8 cellular contexts compared by ENCODE assay signal in genomic region chr13:75489502-75490263, GRCh38.
A peak's percentile ranks its signal among the peaks of the same experiment; 100 is the strongest.
DNase-seq lines count a peak whose midpoint lies in the region; ATAC-seq and TF ChIP-seq lines count a peak whose summit lies in the region.

No MANE protein-coding gene starts in this region.

- H3K4me1 ChIP-seq in endocrine pancreas (ENCODE audit: control insufficient read depth, insufficient read depth, low read length) = no peaks in the 10 kb centered on the region

- no peak for TF ChIP-seq CTCF in GM12865 (IDR thresholded peaks at IDR 0.05; ENCODE audit: insufficient read depth, low read depth, low read length, missing control alignments)

- H3K9ac ChIP-seq in endocrine pancreas (ENCODE audit: control insufficient read depth, insufficient read depth, low read length) = no peak overlapping the region

- H3K4me3 ChIP-seq in GM12865 (ENCODE audit: low read depth, low read length) (peak overlapping the region; percentile 44), endocrine pancreas (ENCODE audit: control insufficient read depth, insufficient read depth, low read length) (peak overlapping the region; percentile 42)

- no peaks in the 10 kb centered on the region for H3K36me3 ChIP-seq in endocrine pancreas (ENCODE audit: control insufficient read depth, insufficient read depth, low read length)

- DNase-seq in GM12865 (ENCODE audit: low read depth) (peak; percentile 78), NCI-H526 treated with DMSO at 0.1 percent for 48 hours (lab: John Stamatoyannopoulos, UW) (no peak), posterior cingulate gyrus (no peak), DMS79 treated with DMSO at 0.1 percent for 48 hours (lab: John Stamatoyannopoulos, UW) (no peak)
- DNase-seq in stimulated activated naive CD4-positive, alpha-beta T cell treated with Interleukin-2 at 50 U/mL for 16 hours (lab: John Stamatoyannopoulos, UW) = no peak

- intact Hi-C loops in posterior cingulate gyrus (cut with DNase I) = no loop called here

- no peaks in the 10 kb centered on the region for H3K27me3 ChIP-seq in endocrine pancreas (ENCODE audit: control insufficient read depth, insufficient read depth, low read length)

- ATAC-seq in GM21528 (IDR thresholded peaks at IDR 0.05; ENCODE audit: low FRiP score, unreplicated experiment) (peak; percentile 91), HG03575 (IDR thresholded peaks at IDR 0.05; ENCODE audit: extremely low read depth, insufficient number of reproducible peaks, low FRiP score, unreplicated experiment) (peak; percentile 67)

- no peaks in the 10 kb centered on the region for H3K9me3 ChIP-seq in endocrine pancreas (ENCODE audit: control insufficient read depth, low read length)
